In the genomic region with DNA sequence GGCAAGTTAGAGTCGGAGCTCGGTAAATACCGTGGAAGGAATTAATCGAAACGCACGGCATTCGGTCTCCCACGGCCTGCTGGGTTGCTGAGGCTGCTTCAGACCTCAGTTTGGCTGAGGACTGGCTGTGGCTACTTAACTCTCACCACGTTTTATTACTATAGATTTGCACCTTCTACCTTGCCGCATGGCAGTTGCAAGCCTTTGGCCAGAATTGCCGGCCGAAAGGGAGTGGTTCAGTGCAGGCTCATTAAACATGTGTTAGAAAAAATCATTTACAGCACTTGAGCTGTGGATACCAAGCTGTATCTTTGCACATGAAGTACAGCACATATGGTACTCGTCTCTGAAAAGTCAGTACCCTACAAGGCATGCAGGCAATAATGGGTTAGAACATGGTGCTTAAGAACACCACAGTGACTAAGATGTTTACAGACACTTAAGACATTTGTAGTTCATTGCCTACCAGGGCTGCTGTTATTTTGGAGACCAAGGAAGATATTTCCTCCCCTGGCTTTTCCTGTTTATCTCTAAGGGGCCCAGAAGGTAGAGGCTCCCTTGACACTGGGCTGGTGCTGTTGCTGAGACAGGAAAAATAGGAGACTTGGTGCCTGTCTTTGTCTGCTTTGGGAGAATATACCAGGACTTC, we compare ENCODE assay signal across 9 cellular contexts.
DNase-seq lines count a peak whose midpoint lies in the region; ATAC-seq and TF ChIP-seq lines count a peak whose summit lies in the region.
"Had no signal": no experiment of that assay in that cellular context is flagged by ENCODE, and none has a peak within 500 bp of the region (broad histone marks: within the 10 kb centered on the region; RNA-seq: fewer than 3 reads in every experiment).

No MANE protein-coding gene starts in this region.

- peaks cover 4% of the 10 kb centered on the region for H3K36me3 ChIP-seq in neural progenitor cell

- H2AFZ ChIP-seq in neural progenitor cell (replicated peaks): no peak overlapping the region

- H3K9me3 ChIP-seq in neural progenitor cell (ENCODE audit: low read depth): no peaks in the 10 kb centered on the region

- peaks cover 25% of the 10 kb centered on the region for H3K4me1 ChIP-seq in neural progenitor cell

- H3K4me2 ChIP-seq in neural progenitor cell: no peak overlapping the region

- H3K27me3 Mint-ChIP-seq in neural progenitor cell (ENCODE audit: insufficient read depth, low read depth): peaks cover 2% of the 10 kb centered on the region

- H3K79me2 ChIP-seq in neural progenitor cell (ENCODE audit: low read depth): peaks cover 62% of the 10 kb centered on the region

- H3K4me1 Mint-ChIP-seq in neural progenitor cell: peaks cover 38% of the 10 kb centered on the region
- H3K4me1 Mint-ChIP-seq: activated naive CD8-positive, alpha-beta T cell treated with anti-CD3 and anti-CD28 coated beads, Interleukin-2, amount 10 ng/mL, durations not matched to agents 7 days and 5 days had no signal

- TF ChIP-seq CTCF in fibroblast of pulmonary artery (IDR thresholded peaks at IDR 0.05; ENCODE audit: low read length, missing control alignments) (no peak), neural progenitor cell (IDR thresholded peaks at IDR 0.05) (no peak)

- H3K27ac ChIP-seq in neural progenitor cell: peak overlapping the region; percentile 29

- H3K27ac Mint-ChIP-seq in neural progenitor cell: peak overlapping the region; percentile 23
- H3K27ac Mint-ChIP-seq: activated naive CD8-positive, alpha-beta T cell treated with anti-CD3 and anti-CD28 coated beads, Interleukin-2, amount 10 ng/mL, durations not matched to agents 7 days and 5 days had no signal

- no peak overlapping the region for H3K4me3 Mint-ChIP-seq in neural progenitor cell
- H3K4me3 Mint-ChIP-seq: activated naive CD8-positive, alpha-beta T cell treated with anti-CD3 and anti-CD28 coated beads, Interleukin-2, amount 10 ng/mL, durations not matched to agents 7 days and 5 days had no signal

- H3F3A ChIP-seq in neural progenitor cell (ENCODE audit: low read depth): peaks cover 10% of the 10 kb centered on the region

- H3K9me3 Mint-ChIP-seq in neural progenitor cell: no peaks in the 10 kb centered on the region
- H3K9me3 Mint-ChIP-seq: activated naive CD8-positive, alpha-beta T cell treated with anti-CD3 and anti-CD28 coated beads, Interleukin-2, amount 10 ng/mL, durations not matched to agents 7 days and 5 days had no signal

- no peaks in the 10 kb centered on the region for H3K27me3 ChIP-seq in neural progenitor cell

- peaks cover 27% of the 10 kb centered on the region for H4K20me1 ChIP-seq in neural progenitor cell (ENCODE audit: low read depth)

- DNase-seq in AG08395 (ENCODE audit: low spot score): peak; percentile 23
- DNase-seq in NCI-H524 treated with DMSO at 0.1 percent for 48 hours (lab: John Stamatoyannopoulos, UW): peak; percentile 94
- peak; percentile 18 for DNase-seq in fibroblast of pulmonary artery (ENCODE audit: low read depth)
- DNase-seq in neural progenitor cell (ENCODE audit: low spot score): no peak
- DNase-seq in NCI-H1694 (lab: John Stamatoyannopoulos, UW): no peak
- no peak for DNase-seq in EL
- DNase-seq: activated naive CD8-positive, alpha-beta T cell treated with anti-CD3 and anti-CD28 coated beads, Interleukin-2, amount 10 ng/mL, durations not matched to agents 7 days and 5 days had no signal

- no peak overlapping the region for H3K4me3 ChIP-seq in fibroblast of pulmonary artery (replicated peaks; ENCODE audit: low read depth, low read length)
- no peak overlapping the region for H3K4me3 ChIP-seq in neural progenitor cell

- ATAC-seq in HG02623 (IDR thresholded peaks at IDR 0.05; ENCODE audit: unreplicated experiment): no peak
- no peak for ATAC-seq in GM18498 (IDR thresholded peaks at IDR 0.05; ENCODE audit: unreplicated experiment)

- H3K9ac ChIP-seq in neural progenitor cell: no peak overlapping the region

- H3K36me3 Mint-ChIP-seq in neural progenitor cell: peaks cover 56% of the 10 kb centered on the region
- H3K36me3 Mint-ChIP-seq: activated naive CD8-positive, alpha-beta T cell treated with anti-CD3 and anti-CD28 coated beads, Interleukin-2, amount 10 ng/mL, durations not matched to agents 7 days and 5 days had no signal

Comparison
In these comparisons a context has a peak if more than half of its experiments do, and no peak if none do; other contexts are left out.
1. DNase-seq: peak in AG08395 (single experiment), NCI-H524 treated with DMSO at 0.1 percent for 48 hours (single experiment) and fibroblast of pulmonary artery (single experiment); none in neural progenitor cell (single experiment), NCI-H1694 (single experiment) and EL (single experiment).